ENCODE assay signal across 19 cellular contexts in genomic region chr6:155880905-155881304, GRCh38.
A peak's percentile ranks its signal among the peaks of the same experiment; 100 is the strongest.
DNase-seq lines count a peak whose midpoint lies in the region; ATAC-seq and TF ChIP-seq lines count a peak whose summit lies in the region.
"Had no signal": no experiment of that assay in that cellular context is flagged by ENCODE, and none has a peak within 500 bp of the region (broad histone marks: within the 10 kb centered on the region; RNA-seq: fewer than 3 reads in every experiment).

No MANE protein-coding gene starts in this region.

- no peak overlapping the region for H3K4ac ChIP-seq in trophoblast cell (ENCODE audit: low read depth, low read length)

- BruUV-seq in Calu3 (replicated peaks; lab: Mats Ljungman, UMichigan), result no TSS peak
- BruUV-seq in PC-3 (replicated peaks; lab: Mats Ljungman, UMichigan), result no TSS peak

- H3K9me3 Mint-ChIP-seq in Calu3 (ENCODE audit: low read depth, unreplicated experiment), result peaks cover 2% of the 10 kb centered on the region
- no peaks in the 10 kb centered on the region for H3K9me3 Mint-ChIP-seq in activated T-helper 2 cell treated with anti-CD3 and anti-CD28 coated beads, Interferon-gamma antibody, Interleukin-2, Interleukin-4, amounts not matched to agents 10 μg/mL and 5 μg/mL and 100 μg/mL, durations not matched to agents 14 hours and 24 hours and 36 hours
- no peaks in the 10 kb centered on the region for H3K9me3 Mint-ChIP-seq in T-helper 2 cell treated with Interferon-gamma antibody and Interleukin-4, amounts not matched to agents 5 μg/mL and 100 μg/mL, for 36 hours
- H3K9me3 Mint-ChIP-seq: activated T-helper 1 cell treated with anti-CD3 and anti-CD28 coated beads, Interleukin-12 subunit alpha, Interleukin-12 subunit beta, Interleukin-2, Interleukin-4 antibody, amounts not matched to agents 30 ng/mL and 10 ng/mL and 1 ng/mL, durations not matched to agents 14 hours and 24 hours and 36 hours had no signal

- ATAC-seq in PC-3, result peak; percentile 67
- ATAC-seq: left colon had no signal

- DNase-seq in Calu3 (no peak), PC-3 (peak; percentile 55), dermis blood vessel endothelial cell (peak; percentile 30), trophoblast cell (peak in 1 of 2 donors; percentile 4), NCI-H1694 treated with DMSO at 0.1 percent for 48 hours (lab: John Stamatoyannopoulos, UW) (no peak), NCI-H128 (lab: John Stamatoyannopoulos, UW; ENCODE audit: unreplicated experiment) (no peak)
- DNase-seq in activated T-helper 2 cell treated with anti-CD3 and anti-CD28 coated beads, Interferon-gamma antibody, Interleukin-2, Interleukin-4, amounts not matched to agents 10 μg/mL and 5 μg/mL and 100 μg/mL, durations not matched to agents 14 hours and 24 hours and 36 hours (ENCODE audit: low spot score), result no peak
- DNase-seq in T-helper 2 cell treated with Interferon-gamma antibody and Interleukin-4, amounts not matched to agents 5 μg/mL and 100 μg/mL, for 36 hours (ENCODE audit: low spot score), result no peak
- DNase-seq: activated CD4-positive, alpha-beta memory T cell treated with anti-CD3 and anti-CD28 coated beads, Interleukin-2, amount 10 ng/mL, durations not matched to agents 7 days and 5 days; BE2C; DMS53; hippocampal formation; left colon; NCI-H2029 treated with DMSO at 0.1 percent for 48 hours; NCI-H524 treated with DMSO at 0.1 percent for 48 hours had no signal

- H3K4me1 Mint-ChIP-seq in Calu3 (ENCODE audit: low read depth, unreplicated experiment), result peaks cover 37% of the 10 kb centered on the region
- no peaks in the 10 kb centered on the region for H3K4me1 Mint-ChIP-seq in activated T-helper 2 cell treated with anti-CD3 and anti-CD28 coated beads, Interferon-gamma antibody, Interleukin-2, Interleukin-4, amounts not matched to agents 10 μg/mL and 5 μg/mL and 100 μg/mL, durations not matched to agents 14 hours and 24 hours and 36 hours (ENCODE audit: low read depth)
- no peaks in the 10 kb centered on the region for H3K4me1 Mint-ChIP-seq in T-helper 2 cell treated with Interferon-gamma antibody and Interleukin-4, amounts not matched to agents 5 μg/mL and 100 μg/mL, for 36 hours (ENCODE audit: low read depth)

- H3K4me1 ChIP-seq in PC-3 (ENCODE audit: insufficient read depth, low read length), result peaks cover 14% of the 10 kb centered on the region; the same call in 1 of the 2 replicates
- H3K4me1 ChIP-seq in trophoblast cell (ENCODE audit: control insufficient read depth in 1 of 2, insufficient read depth in 2 of 2, low read length in 2 of 2), result no peaks in the 10 kb centered on the region
- H3K4me1 ChIP-seq: adrenal gland, parathyroid adenoma had no signal

- POLR2A ChIA-PET in PC-3 (lab: Charles Lee; ENCODE audit: unreplicated experiment), result no interaction called here

- H3K27ac ChIP-seq in PC-3 (ENCODE audit: low read length) (no peak overlapping the region), trophoblast cell (ENCODE audit: low read depth, low read length) (no peak overlapping the region)
- H3K27ac ChIP-seq: adrenal gland, parathyroid adenoma had no signal

- peak overlapping the region; percentile 81 for H3K23ac ChIP-seq in trophoblast cell (ENCODE audit: low read length)

- no CpG with 5 or more reads among the region's 3 CpGs for WGBS in trophoblast cell (ENCODE audit: extremely low coverage, insufficient coverage, insufficient read length)

- no peak overlapping the region for H2AK5ac ChIP-seq in trophoblast cell (ENCODE audit: low read length)

- CTCF ChIA-PET in Calu3 (lab: Charles Lee) (no interaction called here), PC-3 (lab: Charles Lee) (no interaction called here)

- H2BK5ac ChIP-seq in trophoblast cell (ENCODE audit: low read depth, low read length, poor library complexity), result no peak overlapping the region

- no peaks in the 10 kb centered on the region for H3K79me1 ChIP-seq in trophoblast cell (ENCODE audit: low read length)

- no peak overlapping the region for H3K14ac ChIP-seq in trophoblast cell (ENCODE audit: low read length)

- peak overlapping the region; percentile 33; the same call in 1 of the 2 replicates for H3K4me2 ChIP-seq in PC-3 (ENCODE audit: low read length)
- H3K4me2 ChIP-seq in trophoblast cell (ENCODE audit: low read length), result no peak overlapping the region

- no peaks in the 10 kb centered on the region for H3K9me2 ChIP-seq in PC-3 (replicated peaks; ENCODE audit: low read length)

- H3K9me3 ChIP-seq in PC-3 (ENCODE audit: low read length) (no peaks in the 10 kb centered on the region), trophoblast cell (ENCODE audit: insufficient read depth, low read depth, low read length) (no peaks in the 10 kb centered on the region)
- H3K9me3 ChIP-seq: adrenal gland, BE2C had no signal

- no peak overlapping the region for H2BK120ac ChIP-seq in trophoblast cell (ENCODE audit: insufficient read depth, low read length, poor library complexity)

- no peak overlapping the region for H3K4me3 Mint-ChIP-seq in Calu3 (ENCODE audit: low read depth, unreplicated experiment)
- H3K4me3 Mint-ChIP-seq in activated T-helper 2 cell treated with anti-CD3 and anti-CD28 coated beads, Interferon-gamma antibody, Interleukin-2, Interleukin-4, amounts not matched to agents 10 μg/mL and 5 μg/mL and 100 μg/mL, durations not matched to agents 14 hours and 24 hours and 36 hours (ENCODE audit: low read depth), result no peak overlapping the region
- H3K4me3 Mint-ChIP-seq in T-helper 2 cell treated with Interferon-gamma antibody and Interleukin-4, amounts not matched to agents 5 μg/mL and 100 μg/mL, for 36 hours, result no peak overlapping the region
- H3K4me3 Mint-ChIP-seq: activated CD4-positive, alpha-beta memory T cell treated with anti-CD3 and anti-CD28 coated beads, Interleukin-2, amount 10 ng/mL, durations not matched to agents 7 days and 5 days; activated T-helper 1 cell treated with anti-CD3 and anti-CD28 coated beads, Interleukin-12 subunit alpha, Interleukin-12 subunit beta, Interleukin-2, Interleukin-4 antibody, amounts not matched to agents 30 ng/mL and 10 ng/mL and 1 ng/mL, durations not matched to agents 14 hours and 24 hours and 36 hours; stimulated activated naive CD8-positive, alpha-beta T cell treated with anti-CD3 and anti-CD28 coated beads, Interleukin-15, Interleukin-2, amounts not matched to agents 100 ng/mL and 50 ng/mL, for 24 hours had no signal

- H4K91ac ChIP-seq in trophoblast cell (ENCODE audit: low read depth, low read length), result no peak overlapping the region

- no peak overlapping the region for H2BK12ac ChIP-seq in trophoblast cell (ENCODE audit: low read length)

- intact Hi-C loops in Calu3 (cut with micrococcal nuclease; ENCODE audit: unreplicated experiment) (loop anchor here (5.0 kb wide), 2 partner anchors 84 to 99 kb away; no protein-coding TSS in a partner anchor), PC-3 (cut with micrococcal nuclease) (no loop called here)
- intact Hi-C loops in activated T-helper 2 cell treated with anti-CD3 and anti-CD28 coated beads, Interferon-gamma antibody, Interleukin-2, Interleukin-4, amounts not matched to agents 10 μg/mL and 5 μg/mL and 100 μg/mL, durations not matched to agents 14 hours and 24 hours and 36 hours (cut with micrococcal nuclease), result no loop called here

- no peak overlapping the region for H3K9ac ChIP-seq in PC-3 (ENCODE audit: low read length)
- no peak overlapping the region for H3K9ac ChIP-seq in trophoblast cell (ENCODE audit: low read length)
- H3K9ac ChIP-seq: parathyroid adenoma had no signal

- no peak overlapping the region for H3K18ac ChIP-seq in trophoblast cell (ENCODE audit: low read length)

- no peak overlapping the region for H4K8ac ChIP-seq in trophoblast cell (ENCODE audit: low read depth, low read length)

- H3K27me3 ChIP-seq in PC-3 (ENCODE audit: low read length), result no peaks in the 10 kb centered on the region
- H3K27me3 ChIP-seq in trophoblast cell (ENCODE audit: insufficient read depth, low read length), result no peaks in the 10 kb centered on the region
- H3K27me3 ChIP-seq: adrenal gland, BE2C had no signal

- TF ChIP-seq CTCF in Calu3 (IDR thresholded peaks at IDR 0.05; ENCODE audit: unreplicated experiment), result no peak
- no peak for TF ChIP-seq CTCF in PC-3 (conservative IDR thresholded peaks at IDR 0.05; ENCODE audit: low read depth, low read length)

- H3K36me3 Mint-ChIP-seq in Calu3 (ENCODE audit: insufficient read depth, unreplicated experiment), result peaks cover 6% of the 10 kb centered on the region
- no peaks in the 10 kb centered on the region for H3K36me3 Mint-ChIP-seq in activated T-helper 2 cell treated with anti-CD3 and anti-CD28 coated beads, Interferon-gamma antibody, Interleukin-2, Interleukin-4, amounts not matched to agents 10 μg/mL and 5 μg/mL and 100 μg/mL, durations not matched to agents 14 hours and 24 hours and 36 hours (ENCODE audit: low read depth)
- no peaks in the 10 kb centered on the region for H3K36me3 Mint-ChIP-seq in T-helper 2 cell treated with Interferon-gamma antibody and Interleukin-4, amounts not matched to agents 5 μg/mL and 100 μg/mL, for 36 hours (ENCODE audit: low read depth)

- H3K27me3 Mint-ChIP-seq in Calu3 (ENCODE audit: unreplicated experiment), result no peaks in the 10 kb centered on the region
- H3K27me3 Mint-ChIP-seq in activated T-helper 2 cell treated with anti-CD3 and anti-CD28 coated beads, Interferon-gamma antibody, Interleukin-2, Interleukin-4, amounts not matched to agents 10 μg/mL and 5 μg/mL and 100 μg/mL, durations not matched to agents 14 hours and 24 hours and 36 hours (ENCODE audit: low read depth), result no peaks in the 10 kb centered on the region
- no peaks in the 10 kb centered on the region for H3K27me3 Mint-ChIP-seq in T-helper 2 cell treated with Interferon-gamma antibody and Interleukin-4, amounts not matched to agents 5 μg/mL and 100 μg/mL, for 36 hours (ENCODE audit: low read depth)
- H3K27me3 Mint-ChIP-seq: activated CD4-positive, alpha-beta memory T cell treated with anti-CD3 and anti-CD28 coated beads, Interleukin-2, amount 10 ng/mL, durations not matched to agents 7 days and 5 days; stimulated activated naive CD8-positive, alpha-beta T cell treated with anti-CD3 and anti-CD28 coated beads, Interleukin-15, Interleukin-2, amounts not matched to agents 100 ng/mL and 50 ng/mL, for 24 hours had no signal

- H4K12ac ChIP-seq in trophoblast cell (ENCODE audit: low read depth, low read length), result no peak overlapping the region

- H3K79me2 ChIP-seq in PC-3 (ENCODE audit: low read length) (no peaks in the 10 kb centered on the region), trophoblast cell (ENCODE audit: control insufficient read depth, insufficient read depth, low read length, poor library complexity) (no peaks in the 10 kb centered on the region)
- H3K79me2 ChIP-seq: parathyroid adenoma had no signal

- H3F3A ChIP-seq in PC-3 (ENCODE audit: low read length, unreplicated experiment), result no peaks in the 10 kb centered on the region

- H2AFZ ChIP-seq in PC-3 (ENCODE audit: low read length) (0 out of 2 replicates have a peak overlapping the region, but pooled peaks have one; percentile 23), trophoblast cell (ENCODE audit: insufficient read depth, low read length, poor library complexity) (no peak overlapping the region)
- H2AFZ ChIP-seq: parathyroid adenoma had no signal

- H3K4me3 ChIP-seq in PC-3 (ENCODE audit: low read length), result no peak overlapping the region
- no peak overlapping the region for H3K4me3 ChIP-seq in trophoblast cell (ENCODE audit: low read depth, low read length)
- H3K4me3 ChIP-seq: adrenal gland had no signal

- H4K20me1 ChIP-seq in PC-3 (ENCODE audit: low read length), result no peaks in the 10 kb centered on the region

- no peaks in the 10 kb centered on the region for H3K36me3 ChIP-seq in PC-3 (ENCODE audit: low read depth, low read length)
- no peaks in the 10 kb centered on the region for H3K36me3 ChIP-seq in trophoblast cell (ENCODE audit: control insufficient read depth in 1 of 2, insufficient read depth in 2 of 2, low read length in 2 of 2)
- H3K36me3 ChIP-seq: adrenal gland, BE2C had no signal

- peak overlapping the region; percentile 47 for H3K27ac Mint-ChIP-seq in Calu3 (ENCODE audit: unreplicated experiment)
- H3K27ac Mint-ChIP-seq in activated T-helper 2 cell treated with anti-CD3 and anti-CD28 coated beads, Interferon-gamma antibody, Interleukin-2, Interleukin-4, amounts not matched to agents 10 μg/mL and 5 μg/mL and 100 μg/mL, durations not matched to agents 14 hours and 24 hours and 36 hours, result no peak overlapping the region
- H3K27ac Mint-ChIP-seq in T-helper 2 cell treated with Interferon-gamma antibody and Interleukin-4, amounts not matched to agents 5 μg/mL and 100 μg/mL, for 36 hours, result no peak overlapping the region
- H3K27ac Mint-ChIP-seq: activated CD4-positive, alpha-beta memory T cell treated with anti-CD3 and anti-CD28 coated beads, Interleukin-2, amount 10 ng/mL, durations not matched to agents 7 days and 5 days; activated T-helper 1 cell treated with anti-CD3 and anti-CD28 coated beads, Interleukin-12 subunit alpha, Interleukin-12 subunit beta, Interleukin-2, Interleukin-4 antibody, amounts not matched to agents 30 ng/mL and 10 ng/mL and 1 ng/mL, durations not matched to agents 14 hours and 24 hours and 36 hours; stimulated activated naive CD8-positive, alpha-beta T cell treated with anti-CD3 and anti-CD28 coated beads, Interleukin-15, Interleukin-2, amounts not matched to agents 100 ng/mL and 50 ng/mL, for 24 hours had no signal

Comparison
In these comparisons a context has a peak if more than half of its experiments do, and no peak if none do; other contexts are left out.
1. DNase-seq: peak in PC-3 (single experiment) and dermis blood vessel endothelial cell (single experiment); none in Calu3 (single experiment), activated T-helper 2 cell treated with anti-CD3 and anti-CD28 coated beads, Interferon-gamma antibody, Interleukin-2, Interleukin-4, amounts not matched to agents 10 μg/mL and 5 μg/mL and 100 μg/mL, durations not matched to agents 14 hours and 24 hours and 36 hours (single experiment), T-helper 2 cell treated with Interferon-gamma antibody and Interleukin-4, amounts not matched to agents 5 μg/mL and 100 μg/mL, for 36 hours (single experiment), NCI-H1694 treated with DMSO at 0.1 percent for 48 hours (single experiment) and NCI-H128 (single experiment).